Comparison of ENCODE assay signal across 1 cellular context in genomic region chr1:89671775-89672488, GRCh38.
TF ChIP-seq lines count a peak whose summit lies in the region.

No MANE protein-coding gene starts in this region.

TF ChIP-seq in SK-N-SH, 30 proteins besides CTCF, POLR2A, EP300 and RAD21 (continued from another document):
- no peak for TF ChIP-seq FOXJ3 (CRISPR knock-in tag; IDR thresholded peaks at IDR 0.05)
- TF ChIP-seq MXI1 (IDR thresholded peaks at IDR 0.05; ENCODE audit: low read depth, low read length): no peak
- no peak for TF ChIP-seq TAF1 (IDR thresholded peaks at IDR 0.05; ENCODE audit: borderline replicate concordance, low read depth, low read length)
- no peak for TF ChIP-seq RXRA (IDR thresholded peaks at IDR 0.05; ENCODE audit: borderline replicate concordance, low read depth)
- TF ChIP-seq PBX3 (IDR thresholded peaks at IDR 0.05): peak; percentile 91
- peak; percentile 48; the same call in 1 of the 2 replicates for TF ChIP-seq FOSL2 (IDR thresholded peaks at IDR 0.05; ENCODE audit: borderline replicate concordance, low read depth)
TF ChIP-seq in SK-N-SH: peak in this region for 4.
